In the genomic region with DNA sequence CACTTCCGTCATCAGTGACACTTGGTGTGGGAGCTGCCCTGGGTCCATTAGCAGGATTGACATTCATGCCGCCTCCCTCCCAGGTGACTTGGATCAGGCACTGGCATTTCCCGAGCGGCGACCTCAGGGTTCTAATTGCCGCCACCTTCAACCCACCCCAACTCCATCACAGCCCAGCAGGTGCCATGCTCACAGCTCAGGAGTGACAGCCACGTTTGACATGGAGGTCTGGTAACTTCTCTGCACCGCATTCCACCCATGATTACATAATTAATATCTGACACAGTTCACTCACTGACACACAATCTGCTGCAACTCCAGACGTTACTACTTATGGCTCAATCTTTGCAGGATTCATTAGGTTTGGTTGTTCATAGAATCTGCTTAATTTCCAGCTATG, we compare ENCODE assay signal across 22 cellular contexts.
"Had no signal": no experiment of that assay in that cellular context is flagged by ENCODE, and none has a peak within 500 bp of the region (broad histone marks: within the 10 kb centered on the region; RNA-seq: fewer than 3 reads in every experiment).

No MANE protein-coding gene starts in this region.

- H3K9me3 ChIP-seq: colonic mucosa, esophagus muscularis mucosa, esophagus squamous epithelium, gastrocnemius medialis, gastroesophageal sphincter, heart left ventricle, heart right ventricle had no signal

- H3K36me3 ChIP-seq: colonic mucosa, esophagus muscularis mucosa, esophagus squamous epithelium, gastrocnemius medialis, gastroesophageal sphincter, heart left ventricle, heart right ventricle had no signal

- H3K27ac ChIP-seq: colonic mucosa, coronary artery, dorsolateral prefrontal cortex, epithelial cell of prostate, esophagus muscularis mucosa, esophagus squamous epithelium, foreskin keratinocyte, gastrocnemius medialis, gastroesophageal sphincter, heart left ventricle, heart right ventricle had no signal

- H3K4me3 ChIP-seq: colonic mucosa, coronary artery, dorsolateral prefrontal cortex, esophagus muscularis mucosa, esophagus squamous epithelium, gastrocnemius medialis, gastroesophageal sphincter, heart left ventricle, heart right ventricle had no signal

- H3K27me3 ChIP-seq: colonic mucosa, dorsolateral prefrontal cortex, foreskin keratinocyte, gastrocnemius medialis, heart left ventricle had no signal

- DNase-seq: colonic mucosa; cortex of kidney; dermis blood vessel endothelial cell; dorsolateral prefrontal cortex; effector CD4-positive, alpha-beta T cell; effector CD8-positive, alpha-beta T cell; effector memory CD4-positive, alpha-beta T cell; effector memory CD8-positive, alpha-beta T cell; endodermal cell; erythroblast; esophagus squamous epithelium; foreskin fibroblast; foreskin keratinocyte; foreskin melanocyte; gastrocnemius medialis; glutamatergic neuron; heart left ventricle; heart right ventricle had no signal

- H3K4me1 ChIP-seq: colonic mucosa, esophagus muscularis mucosa, esophagus squamous epithelium, foreskin keratinocyte, gastrocnemius medialis, gastroesophageal sphincter, heart left ventricle, heart right ventricle had no signal
